ENCODE assay signal across 1 cellular context in the genomic region with DNA sequence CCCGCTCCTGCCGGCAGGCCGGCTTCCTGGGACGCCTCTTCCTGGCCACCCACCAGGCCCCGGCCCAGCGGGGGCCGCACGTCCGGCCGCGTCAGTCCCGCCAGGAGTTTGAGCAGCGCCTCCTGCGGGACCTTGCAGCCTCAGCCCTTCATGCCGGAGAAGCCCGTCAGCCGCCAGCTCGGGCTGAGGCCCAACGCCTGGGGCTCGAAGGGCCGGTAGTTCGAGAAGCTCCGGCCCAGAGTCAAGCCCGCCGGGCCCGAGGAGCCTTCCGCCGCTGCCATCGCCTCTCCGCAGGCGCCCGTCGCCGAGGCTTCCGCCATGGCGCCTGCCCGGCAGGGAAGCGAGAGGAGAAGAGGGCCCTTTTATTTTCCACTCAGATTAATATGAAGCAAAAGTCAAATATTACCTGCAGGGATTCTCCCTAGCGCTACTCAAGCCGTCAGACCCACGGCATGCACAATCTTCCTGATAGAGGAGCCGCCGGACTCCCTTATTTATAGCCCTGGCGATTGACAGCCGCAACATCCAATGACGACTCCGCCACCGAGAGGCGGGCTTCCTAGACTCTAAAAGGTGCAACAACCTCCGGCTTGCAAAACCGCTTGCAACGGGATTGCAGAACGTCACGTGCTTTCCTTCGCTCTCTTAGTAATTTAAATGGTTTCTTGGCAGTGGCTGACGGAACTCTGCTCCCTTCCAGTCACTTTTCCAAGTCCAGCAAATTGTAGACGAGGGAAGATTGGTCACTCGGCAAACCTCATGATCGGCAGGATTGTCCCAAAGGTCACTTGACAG.
TF ChIP-seq lines count a peak whose summit lies in the region.

SEPHS2 (minus strand) TSS at position 467 of the 795 bp plus-strand sequence; CDS start at position 320, 147 bp downstream.

TF ChIP-seq in HEK293, 187 proteins besides CTCF, POLR2A, EP300 and RAD21 (continued from another document and continues in another):
- no peak for TF ChIP-seq ZSCAN16 (tag by site-specific recombination; IDR thresholded peaks at IDR 0.05)
- TF ChIP-seq ZNF391 (tag by site-specific recombination; IDR thresholded peaks at IDR 0.05; ENCODE audit: borderline replicate concordance, low read depth): peak; percentile 80
- no peak for TF ChIP-seq ZNF211 (tag by site-specific recombination; IDR thresholded peaks at IDR 0.05; ENCODE audit: low read depth)
- TF ChIP-seq, protein P1, sequence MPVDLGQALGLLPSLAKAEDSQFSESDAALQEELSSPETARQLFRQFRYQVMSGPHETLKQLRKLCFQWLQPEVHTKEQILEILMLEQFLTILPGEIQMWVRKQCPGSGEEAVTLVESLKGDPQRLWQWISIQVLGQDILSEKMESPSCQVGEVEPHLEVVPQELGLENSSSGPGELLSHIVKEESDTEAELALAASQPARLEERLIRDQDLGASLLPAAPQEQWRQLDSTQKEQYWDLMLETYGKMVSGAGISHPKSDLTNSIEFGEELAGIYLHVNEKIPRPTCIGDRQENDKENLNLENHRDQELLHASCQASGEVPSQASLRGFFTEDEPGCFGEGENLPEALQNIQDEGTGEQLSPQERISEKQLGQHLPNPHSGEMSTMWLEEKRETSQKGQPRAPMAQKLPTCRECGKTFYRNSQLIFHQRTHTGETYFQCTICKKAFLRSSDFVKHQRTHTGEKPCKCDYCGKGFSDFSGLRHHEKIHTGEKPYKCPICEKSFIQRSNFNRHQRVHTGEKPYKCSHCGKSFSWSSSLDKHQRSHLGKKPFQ (tag by site-specific recombination; IDR thresholded peaks at IDR 0.05): no peak
- TF ChIP-seq ZNF16 (tag by site-specific recombination; IDR thresholded peaks at IDR 0.05; ENCODE audit: low read depth): no peak
- TF ChIP-seq ZXDB (tag by site-specific recombination; IDR thresholded peaks at IDR 0.05): peak; percentile 79
- TF ChIP-seq ZFP41 (tag by site-specific recombination; IDR thresholded peaks at IDR 0.05; ENCODE audit: borderline replicate concordance): no peak
- TF ChIP-seq, protein P2, sequence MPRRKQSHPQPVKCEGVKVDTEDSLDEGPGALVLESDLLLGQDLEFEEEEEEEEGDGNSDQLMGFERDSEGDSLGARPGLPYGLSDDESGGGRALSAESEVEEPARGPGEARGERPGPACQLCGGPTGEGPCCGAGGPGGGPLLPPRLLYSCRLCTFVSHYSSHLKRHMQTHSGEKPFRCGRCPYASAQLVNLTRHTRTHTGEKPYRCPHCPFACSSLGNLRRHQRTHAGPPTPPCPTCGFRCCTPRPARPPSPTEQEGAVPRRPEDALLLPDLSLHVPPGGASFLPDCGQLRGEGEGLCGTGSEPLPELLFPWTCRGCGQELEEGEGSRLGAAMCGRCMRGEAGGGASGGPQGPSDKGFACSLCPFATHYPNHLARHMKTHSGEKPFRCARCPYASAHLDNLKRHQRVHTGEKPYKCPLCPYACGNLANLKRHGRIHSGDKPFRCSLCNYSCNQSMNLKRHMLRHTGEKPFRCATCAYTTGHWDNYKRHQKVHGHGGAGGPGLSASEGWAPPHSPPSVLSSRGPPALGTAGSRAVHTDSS (tag by site-specific recombination; IDR thresholded peaks at IDR 0.05): no peak
- no peak for TF ChIP-seq ZBTB7A (tag by site-specific recombination; IDR thresholded peaks at IDR 0.05; ENCODE audit: low read depth)
- TF ChIP-seq ZNF48 (tag by site-specific recombination; IDR thresholded peaks at IDR 0.05): no peak
- TF ChIP-seq, protein P3, sequence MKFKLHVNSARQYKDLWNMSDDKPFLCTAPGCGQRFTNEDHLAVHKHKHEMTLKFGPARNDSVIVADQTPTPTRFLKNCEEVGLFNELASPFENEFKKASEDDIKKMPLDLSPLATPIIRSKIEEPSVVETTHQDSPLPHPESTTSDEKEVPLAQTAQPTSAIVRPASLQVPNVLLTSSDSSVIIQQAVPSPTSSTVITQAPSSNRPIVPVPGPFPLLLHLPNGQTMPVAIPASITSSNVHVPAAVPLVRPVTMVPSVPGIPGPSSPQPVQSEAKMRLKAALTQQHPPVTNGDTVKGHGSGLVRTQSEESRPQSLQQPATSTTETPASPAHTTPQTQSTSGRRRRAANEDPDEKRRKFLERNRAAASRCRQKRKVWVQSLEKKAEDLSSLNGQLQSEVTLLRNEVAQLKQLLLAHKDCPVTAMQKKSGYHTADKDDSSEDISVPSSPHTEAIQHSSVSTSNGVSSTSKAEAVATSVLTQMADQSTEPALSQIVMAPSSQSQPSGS (tag by site-specific recombination; IDR thresholded peaks at IDR 0.05; ENCODE audit: low read depth): no peak; the same call in 1 of the 2 replicates
- no peak for TF ChIP-seq ZNF169 (tag by site-specific recombination; IDR thresholded peaks at IDR 0.05)
- 0 out of 2 replicates have a peak, but pooled peaks have one; percentile 31 for TF ChIP-seq ZNF792 (tag by site-specific recombination; IDR thresholded peaks at IDR 0.05)
- 0 out of 2 replicates have a peak, but pooled peaks have one; percentile 18 for TF ChIP-seq ZNF398 (tag by site-specific recombination; IDR thresholded peaks at IDR 0.05)
- TF ChIP-seq ZNF155 (tag by site-specific recombination; IDR thresholded peaks at IDR 0.05): no peak
- TF ChIP-seq ZNF837 (tag by site-specific recombination; IDR thresholded peaks at IDR 0.05): no peak
- peak; percentile 60 for TF ChIP-seq ZNF366 (tag by site-specific recombination; conservative IDR thresholded peaks at IDR 0.05)
- no peak for TF ChIP-seq ZNF768 (tag by site-specific recombination; IDR thresholded peaks at IDR 0.05)
- TF ChIP-seq SCRT2 (tag by site-specific recombination; IDR thresholded peaks at IDR 0.05): peak; percentile 93
- no peak for TF ChIP-seq ZNF658 (tag by site-specific recombination; IDR thresholded peaks at IDR 0.05)
- peak; percentile 52 for TF ChIP-seq ZSCAN30 (tag by site-specific recombination; IDR thresholded peaks at IDR 0.05)
- TF ChIP-seq ZNF791 (tag by site-specific recombination; IDR thresholded peaks at IDR 0.05): no peak
- no peak for TF ChIP-seq ZNF645 (tag by site-specific recombination; IDR thresholded peaks at IDR 0.05)
- TF ChIP-seq BCL11B (tag by site-specific recombination; IDR thresholded peaks at IDR 0.05; ENCODE audit: low read depth): no peak
- TF ChIP-seq ZNF274 (IDR thresholded peaks at IDR 0.05; ENCODE audit: low read length): no peak
- TF ChIP-seq ZNF274 (tag by site-specific recombination; IDR thresholded peaks at IDR 0.05; ENCODE audit: borderline replicate concordance): no peak
- TF ChIP-seq, protein P4, sequence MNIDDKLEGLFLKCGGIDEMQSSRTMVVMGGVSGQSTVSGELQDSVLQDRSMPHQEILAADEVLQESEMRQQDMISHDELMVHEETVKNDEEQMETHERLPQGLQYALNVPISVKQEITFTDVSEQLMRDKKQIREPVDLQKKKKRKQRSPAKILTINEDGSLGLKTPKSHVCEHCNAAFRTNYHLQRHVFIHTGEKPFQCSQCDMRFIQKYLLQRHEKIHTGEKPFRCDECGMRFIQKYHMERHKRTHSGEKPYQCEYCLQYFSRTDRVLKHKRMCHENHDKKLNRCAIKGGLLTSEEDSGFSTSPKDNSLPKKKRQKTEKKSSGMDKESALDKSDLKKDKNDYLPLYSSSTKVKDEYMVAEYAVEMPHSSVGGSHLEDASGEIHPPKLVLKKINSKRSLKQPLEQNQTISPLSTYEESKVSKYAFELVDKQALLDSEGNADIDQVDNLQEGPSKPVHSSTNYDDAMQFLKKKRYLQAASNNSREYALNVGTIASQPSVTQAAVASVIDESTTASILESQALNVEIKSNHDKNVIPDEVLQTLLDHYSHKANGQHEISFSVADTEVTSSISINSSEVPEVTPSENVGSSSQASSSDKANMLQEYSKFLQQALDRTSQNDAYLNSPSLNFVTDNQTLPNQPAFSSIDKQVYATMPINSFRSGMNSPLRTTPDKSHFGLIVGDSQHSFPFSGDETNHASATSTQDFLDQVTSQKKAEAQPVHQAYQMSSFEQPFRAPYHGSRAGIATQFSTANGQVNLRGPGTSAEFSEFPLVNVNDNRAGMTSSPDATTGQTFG (tag by site-specific recombination; IDR thresholded peaks at IDR 0.05; ENCODE audit: borderline replicate concordance): no peak
- TF ChIP-seq YY2 (tag by site-specific recombination; IDR thresholded peaks at IDR 0.05): peak; percentile 72
- no peak for TF ChIP-seq ZNF214 (tag by site-specific recombination; IDR thresholded peaks at IDR 0.05; ENCODE audit: borderline replicate concordance)
- peak; percentile 84 for TF ChIP-seq GLIS1 (tag by site-specific recombination; IDR thresholded peaks at IDR 0.05)
- TF ChIP-seq ZNF548 (tag by site-specific recombination; IDR thresholded peaks at IDR 0.05): no peak
- TF ChIP-seq YY1 (tag by site-specific recombination; IDR thresholded peaks at IDR 0.05): peak; percentile 72
- no peak for TF ChIP-seq ZNF830 (tag by site-specific recombination; IDR thresholded peaks at IDR 0.05; ENCODE audit: low read depth)
- TF ChIP-seq REST (tag by site-specific recombination; IDR thresholded peaks at IDR 0.05): 0 out of 2 replicates have a peak, but pooled peaks have one; percentile 13
- no peak for TF ChIP-seq ZNF221 (tag by site-specific recombination; IDR thresholded peaks at IDR 0.05; ENCODE audit: borderline replicate concordance)
- TF ChIP-seq ZBTB44 (tag by site-specific recombination; IDR thresholded peaks at IDR 0.05): peak; percentile 100
- no peak for TF ChIP-seq KLF7 (tag by site-specific recombination; IDR thresholded peaks at IDR 0.05; ENCODE audit: borderline replicate concordance)
- TF ChIP-seq ZNF701 (tag by site-specific recombination; IDR thresholded peaks at IDR 0.05): no peak
- no peak for TF ChIP-seq ZNF670 (tag by site-specific recombination; IDR thresholded peaks at IDR 0.05; ENCODE audit: low read depth)
- peak; percentile 74 for TF ChIP-seq ZNF501 (tag by site-specific recombination; IDR thresholded peaks at IDR 0.05)
- no peak for TF ChIP-seq ZNF341 (tag by site-specific recombination; IDR thresholded peaks at IDR 0.05; ENCODE audit: low read depth)
- TF ChIP-seq ZBTB8A (tag by site-specific recombination; IDR thresholded peaks at IDR 0.05): peak; percentile 96
- no peak for TF ChIP-seq ZNF510 (tag by site-specific recombination; IDR thresholded peaks at IDR 0.05; ENCODE audit: insufficient replicate concordance)
- 0 out of 2 replicates have a peak, but pooled peaks have one; percentile 42 for TF ChIP-seq ZNF677 (tag by site-specific recombination; IDR thresholded peaks at IDR 0.05)
- peak; percentile 43; the same call in 1 of the 2 replicates for TF ChIP-seq GFI1B (tag by site-specific recombination; IDR thresholded peaks at IDR 0.05)
- no peak for TF ChIP-seq ZNF138 (tag by site-specific recombination; IDR thresholded peaks at IDR 0.05; ENCODE audit: borderline replicate concordance)
- no peak for TF ChIP-seq ZNF623 (tag by site-specific recombination; IDR thresholded peaks at IDR 0.05)
- no peak for TF ChIP-seq HOXA7 (CRISPR knock-in tag; IDR thresholded peaks at IDR 0.05; ENCODE audit: borderline replicate concordance)
- TF ChIP-seq MEIS1 (CRISPR knock-in tag; IDR thresholded peaks at IDR 0.05; ENCODE audit: borderline replicate concordance): no peak
- TF ChIP-seq ZNF19 (tag by site-specific recombination; IDR thresholded peaks at IDR 0.05; ENCODE audit: low read depth): no peak
